ENCODE assay signal across 1 cellular context in the genomic region with DNA sequence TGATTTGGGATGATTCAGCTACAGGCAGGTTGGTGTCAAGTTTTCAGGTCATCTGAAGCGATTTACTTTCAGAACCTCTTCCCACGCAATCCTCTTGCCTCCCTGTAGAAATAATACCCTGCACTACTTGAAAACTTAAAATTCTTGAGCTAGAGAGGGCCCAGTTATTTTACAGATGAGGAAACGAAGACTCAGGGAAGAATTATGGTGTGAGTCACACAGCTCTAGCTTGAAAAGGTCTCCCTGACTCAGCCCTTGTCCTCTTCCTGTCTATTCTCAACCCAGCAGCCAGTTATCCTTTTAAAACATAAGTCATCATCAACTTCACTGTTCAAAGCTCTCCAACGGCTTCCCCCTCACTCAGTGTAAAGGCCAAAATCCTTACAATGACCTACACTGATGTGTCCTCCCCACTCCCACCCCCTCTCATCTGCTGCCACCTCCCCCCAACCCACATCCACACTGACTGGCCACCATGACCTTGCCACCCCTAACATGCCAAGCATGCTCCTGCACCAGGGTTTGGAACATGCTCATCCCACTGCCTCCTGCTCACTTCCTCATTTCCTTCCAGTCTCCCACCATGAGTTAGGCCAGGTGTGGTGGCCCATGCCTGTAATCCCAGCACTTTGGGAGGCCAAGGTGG.
TF ChIP-seq lines count a peak whose summit lies in the region.

No MANE protein-coding gene starts in this region.

TF ChIP-seq in HCT116, 20 proteins besides CTCF, POLR2A, EP300 and RAD21 (continued from another document):
- TF ChIP-seq YY1 (IDR thresholded peaks at IDR 0.05; ENCODE audit: extremely low read depth, insufficient replicate concordance, low read depth, low read length): no peak
- TF ChIP-seq EZH2phosphoT487 (IDR thresholded peaks at IDR 0.05; ENCODE audit: borderline replicate concordance): no peak
- TF ChIP-seq, protein P1, sequence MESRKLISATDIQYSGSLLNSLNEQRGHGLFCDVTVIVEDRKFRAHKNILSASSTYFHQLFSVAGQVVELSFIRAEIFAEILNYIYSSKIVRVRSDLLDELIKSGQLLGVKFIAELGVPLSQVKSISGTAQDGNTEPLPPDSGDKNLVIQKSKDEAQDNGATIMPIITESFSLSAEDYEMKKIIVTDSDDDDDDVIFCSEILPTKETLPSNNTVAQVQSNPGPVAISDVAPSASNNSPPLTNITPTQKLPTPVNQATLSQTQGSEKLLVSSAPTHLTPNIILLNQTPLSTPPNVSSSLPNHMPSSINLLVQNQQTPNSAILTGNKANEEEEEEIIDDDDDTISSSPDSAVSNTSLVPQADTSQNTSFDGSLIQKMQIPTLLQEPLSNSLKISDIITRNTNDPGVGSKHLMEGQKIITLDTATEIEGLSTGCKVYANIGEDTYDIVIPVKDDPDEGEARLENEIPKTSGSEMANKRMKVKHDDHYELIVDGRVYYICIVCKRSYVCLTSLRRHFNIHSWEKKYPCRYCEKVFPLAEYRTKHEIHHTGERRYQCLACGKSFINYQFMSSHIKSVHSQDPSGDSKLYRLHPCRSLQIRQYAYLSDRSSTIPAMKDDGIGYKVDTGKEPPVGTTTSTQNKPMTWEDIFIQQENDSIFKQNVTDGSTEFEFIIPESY (IDR thresholded peaks at IDR 0.05; ENCODE audit: extremely low read depth, insufficient replicate concordance, low read length): peak; percentile 72
- TF ChIP-seq FOSL1 (IDR thresholded peaks at IDR 0.05; ENCODE audit: low read depth): no peak
- TF ChIP-seq EGR1 (IDR thresholded peaks at IDR 0.05; ENCODE audit: low read depth): no peak
- TF ChIP-seq, protein P2, sequence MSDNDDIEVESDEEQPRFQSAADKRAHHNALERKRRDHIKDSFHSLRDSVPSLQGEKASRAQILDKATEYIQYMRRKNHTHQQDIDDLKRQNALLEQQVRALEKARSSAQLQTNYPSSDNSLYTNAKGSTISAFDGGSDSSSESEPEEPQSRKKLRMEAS (IDR thresholded peaks at IDR 0.05): no peak
- peak; percentile 61 for TF ChIP-seq POLR2AphosphoS5 (IDR thresholded peaks at IDR 0.05; ENCODE audit: low read depth, low read length)
